26 cellular contexts compared by ENCODE assay signal in the genomic region with DNA sequence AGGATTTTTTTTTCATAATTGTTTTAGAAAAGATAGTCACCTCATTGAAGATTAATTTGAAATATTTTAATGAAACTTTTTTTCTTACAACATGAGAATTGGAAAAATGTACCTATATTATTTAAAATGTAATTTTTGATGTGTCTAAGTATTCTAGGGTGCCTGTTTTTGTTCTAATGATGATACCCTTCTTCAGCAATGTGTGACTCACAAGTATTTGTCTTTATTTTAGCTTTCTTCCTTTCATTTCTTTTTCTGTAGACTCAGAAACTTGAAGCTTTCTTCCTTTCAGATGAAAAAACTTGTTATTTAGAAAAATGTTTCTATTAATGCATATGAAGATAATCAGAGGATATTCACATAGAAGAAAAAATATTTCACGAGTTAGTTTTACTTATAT.
"Had no signal": no experiment of that assay in that cellular context is flagged by ENCODE, and none has a peak within 500 bp of the region (broad histone marks: within the 10 kb centered on the region; RNA-seq: fewer than 3 reads in every experiment).

No MANE protein-coding gene starts in this region.

- H3K27ac ChIP-seq: brain microvascular endothelial cell, esophagus squamous epithelium, upper lobe of left lung, vagina, WERI-Rb-1 had no signal

- H3K9me3 ChIP-seq: esophagus squamous epithelium, mucosa of descending colon, upper lobe of left lung, vagina had no signal

- H3K4me3 ChIP-seq: esophagus squamous epithelium, mucosa of descending colon, smooth muscle cell, upper lobe of left lung, vagina had no signal

- H3K36me3 ChIP-seq: brain microvascular endothelial cell, upper lobe of left lung, vagina, WERI-Rb-1 had no signal

- H3K4me2 ChIP-seq: smooth muscle cell had no signal

- FAIRE-seq: astrocyte had no signal

- H3K27me3 ChIP-seq: brain microvascular endothelial cell, esophagus squamous epithelium, upper lobe of left lung, vagina had no signal

- DNase-seq: activated CD4-positive, alpha-beta memory T cell treated with anti-CD3 and anti-CD28 coated beads for 36 hours; activated CD4-positive, alpha-beta T cell treated with anti-CD3 and anti-CD28 coated beads, Interleukin-2, amount 10 ng/mL, durations not matched to agents 24 days and 14 days; activated CD8-positive, alpha-beta memory T cell treated with anti-CD3 and anti-CD28 coated beads, Interleukin-2, amount 50 U/mL, for 4 hours; activated gamma-delta T cell; activated naive CD4-positive, alpha-beta T cell treated with anti-CD3 and anti-CD28 coated beads, Interleukin-2, amount 10 ng/mL, durations not matched to agents 7 days and 5 days; activated naive CD8-positive, alpha-beta T cell treated with anti-CD3 and anti-CD28 coated beads, Interleukin-2, amount 10 ng/mL, durations not matched to agents 7 days and 5 days; activated T-cell treated with anti-CD3 and anti-CD28 coated beads, Interleukin-2, amount 50 U/mL, for 1 hour; amniotic stem cell; brain microvascular endothelial cell; central memory CD4-positive, alpha-beta T cell; endodermal cell; esophagus squamous epithelium; left cardiac atrium; left ventricle myocardium superior; mucosa of descending colon; retina; stimulated activated CD4-positive, alpha-beta T cell treated with anti-CD3 and anti-CD28 coated beads, Interleukin-1b, Interleukin-23, amount 100 ng/mL, for 48 hours; stimulated activated CD4-positive, alpha-beta T cell treated with anti-CD3 and anti-CD28 coated beads, Interleukin-4, amount 100 ng/mL, for 4 hours; stimulated activated CD8-positive, alpha-beta memory T cell treated with anti-CD3 and anti-CD28 coated beads, Interleukin-4, amount 100 ng/mL, for 48 hours; stimulated activated naive CD8-positive, alpha-beta T cell treated with anti-CD3 and anti-CD28 coated beads, Interleukin-15, amount 100 ng/mL, for 72 hours; substantia nigra; upper lobe of left lung; WERI-Rb-1 had no signal

- H3K4me1 ChIP-seq: esophagus squamous epithelium, upper lobe of left lung, vagina had no signal
